Comparison of ENCODE assay signal across 1 cellular context in the genomic region with DNA sequence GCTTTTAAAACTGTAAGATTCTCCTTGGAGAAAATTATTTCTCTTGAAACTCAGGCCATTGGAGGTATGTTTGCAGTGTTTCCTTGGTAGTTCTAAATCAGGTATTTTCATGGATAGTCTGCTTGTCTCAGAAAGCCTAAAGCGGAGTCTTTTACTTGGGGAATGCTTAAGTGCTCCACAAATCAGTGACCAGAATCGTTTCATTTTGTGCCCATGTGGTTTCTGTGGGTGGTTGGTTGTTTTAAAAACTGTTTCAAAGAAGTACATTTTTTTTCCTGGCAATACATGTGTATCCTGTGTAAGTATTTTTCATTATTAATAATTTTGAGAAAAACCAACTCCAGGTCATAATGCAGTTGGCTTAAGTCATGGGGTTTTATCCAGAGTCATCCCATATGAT.
TF ChIP-seq lines count a peak whose summit lies in the region.

No MANE protein-coding gene starts in this region.

TF ChIP-seq in GM23338, 12 proteins besides CTCF, POLR2A, EP300 and RAD21 (continued from another document):
- TF ChIP-seq ZNF462 (CRISPR knock-in tag; IDR thresholded peaks at IDR 0.05) (no peak), REST (IDR thresholded peaks at IDR 0.05; ENCODE audit: unreplicated experiment) (no peak), EZH2phosphoT487 (IDR thresholded peaks at IDR 0.05; ENCODE audit: unreplicated experiment) (no peak)
